Comparison of ENCODE assay signal across 1 cellular context in genomic region chr14:50928002-50928635, GRCh38.
TF ChIP-seq lines count a peak whose summit lies in the region.

No MANE protein-coding gene starts in this region.

TF ChIP-seq in K562, 482 proteins besides CTCF, POLR2A, EP300 and RAD21 (continued from another document):
- 0 out of 2 replicates have a peak, but pooled peaks have one; percentile 30 for TF ChIP-seq ETV1 (tag; conservative IDR thresholded peaks at IDR 0.05; ENCODE audit: low read depth)
- TF ChIP-seq SOX6 (IDR thresholded peaks at IDR 0.05): peak; percentile 35; the same call in 1 of the 2 replicates
- no peak for TF ChIP-seq SP1 (CRISPR knock-in tag; IDR thresholded peaks at IDR 0.05)
- TF ChIP-seq CEBPG (CRISPR knock-in tag; IDR thresholded peaks at IDR 0.05): peak; percentile 77
- peak; percentile 90 to 93 for TF ChIP-seq CEBPG (tag; conservative IDR thresholded peaks at IDR 0.05 in 1 of 2, IDR thresholded peaks at IDR 0.05 in 1 of 2)
- TF ChIP-seq SMAD4 (CRISPR knock-in tag; conservative IDR thresholded peaks at IDR 0.05): 0 out of 2 replicates have a peak, but pooled peaks have one; percentile 22
- no peak for TF ChIP-seq ZNF586 (CRISPR knock-in tag; conservative IDR thresholded peaks at IDR 0.05)
- TF ChIP-seq ZNF395 (CRISPR knock-in tag; IDR thresholded peaks at IDR 0.05): peak; percentile 56; the same call in 1 of the 2 replicates
- TF ChIP-seq ELF4 (CRISPR knock-in tag; IDR thresholded peaks at IDR 0.05): no peak
- no peak for TF ChIP-seq ZNF184 (CRISPR knock-in tag; IDR thresholded peaks at IDR 0.05)
- TF ChIP-seq CEBPB (tag; IDR thresholded peaks at IDR 0.05): peak; percentile 98
- peak; percentile 67; the same call in 1 of the 2 replicates for TF ChIP-seq SPI1 (IDR thresholded peaks at IDR 0.05; ENCODE audit: borderline replicate concordance, low read depth, low read length)
- TF ChIP-seq CLOCK (CRISPR knock-in tag; IDR thresholded peaks at IDR 0.05; ENCODE audit: borderline replicate concordance): no peak
- TF ChIP-seq FOXK2 (conservative IDR thresholded peaks at IDR 0.05 in 1 of 2, IDR thresholded peaks at IDR 0.05 in 1 of 2; ENCODE audit: low read depth in 2 of 2): no peak
- 0 out of 2 replicates have a peak, but pooled peaks have one; percentile 42 for TF ChIP-seq ZNF766 (CRISPR knock-in tag; conservative IDR thresholded peaks at IDR 0.05)
- TF ChIP-seq RHOXF2B (CRISPR knock-in tag; conservative IDR thresholded peaks at IDR 0.05): no peak
- TF ChIP-seq DEAF1 (CRISPR knock-in tag; IDR thresholded peaks at IDR 0.05): no peak
- no peak for TF ChIP-seq ZBTB11 (CRISPR knock-in tag; IDR thresholded peaks at IDR 0.05)
